ENCODE assay signal across 16 cellular contexts in genomic region chr11:82898242-82898641, GRCh38. TPM values are rescaled to one million over a fixed set of nuclear protein-coding genes. Genes with fewer than 3 reads are reported as not detected.
DNase-seq lines count a peak whose midpoint lies in the region; ATAC-seq, FAIRE-seq and TF ChIP-seq lines count a peak whose summit lies in the region.
"Had no signal": no experiment of that assay in that cellular context is flagged by ENCODE, and none has a peak within 500 bp of the region (broad histone marks: within the 10 kb centered on the region; RNA-seq: fewer than 3 reads in every experiment).

No MANE protein-coding gene starts in this region.

- no peaks in the 10 kb centered on the region for H3F3A ChIP-seq in smooth muscle cell (ENCODE audit: low read depth)

- no peaks in the 10 kb centered on the region for H3K36me3 ChIP-seq in heart left ventricle
- H3K36me3 ChIP-seq in OCI-LY7 (ENCODE audit: insufficient read depth, low read length), result no peaks in the 10 kb centered on the region; the same call in 1 of the 2 replicates
- H3K36me3 ChIP-seq in endothelial cell of umbilical vein (ENCODE audit: control insufficient read depth in 2 of 2, extremely low read depth in 1 of 2, insufficient read depth in 2 of 2, low read length in 2 of 2), result peaks cover 0 to 3% of the 10 kb centered on the region in 2 experiments
- H3K36me3 ChIP-seq in smooth muscle cell (ENCODE audit: low read depth), result no peaks in the 10 kb centered on the region

- no peak overlapping the region for H3K9ac ChIP-seq in endothelial cell of umbilical vein (replicated peaks; ENCODE audit: extremely low read depth, insufficient read depth, low read length)
- no peak overlapping the region for H3K9ac ChIP-seq in smooth muscle cell (ENCODE audit: low read depth)
- H3K9ac ChIP-seq: SK-N-SH had no signal

- H3K9me3 ChIP-seq in heart left ventricle, result no peaks in the 10 kb centered on the region
- no peaks in the 10 kb centered on the region for H3K9me3 ChIP-seq in OCI-LY7 (ENCODE audit: low read length)
- H3K9me3 ChIP-seq in endothelial cell of umbilical vein (replicated peaks; ENCODE audit: control insufficient read depth, insufficient read depth, low read length), result no peaks in the 10 kb centered on the region
- H3K9me3 ChIP-seq in smooth muscle cell (replicated peaks; ENCODE audit: low read depth), result no peaks in the 10 kb centered on the region
- H3K9me3 ChIP-seq: SK-N-SH had no signal

- 29 to 45% (median 35%) methylated on average over 1 of the region's 1 CpG for WGBS in heart left ventricle, 4 donors
- WGBS in smooth muscle cell (ENCODE audit: low lambda C conversion rate), result 93% methylated on average over 1 of the region's 1 CpG

- intact Hi-C loops in heart left ventricle (cut with DNase I), result no loop called here
- intact Hi-C loops in Right ventricle myocardium superior (cut with DNase I), result no loop called here
- intact Hi-C loops in OCI-LY7 (cut with micrococcal nuclease; ENCODE audit: unreplicated experiment), result no loop called here
- intact Hi-C loops in endothelial cell of umbilical vein (cut with micrococcal nuclease), result no loop called here

- POLR2A ChIA-PET in OCI-LY7 (lab: Charles Lee) (interaction anchor here (0.9 kb wide), 1 partner anchor 238 kb away, joined by 3 read pairs; no protein-coding TSS in a partner anchor), endothelial cell of umbilical vein (lab: Charles Lee) (no interaction called here)

- TF ChIP-seq POLR2A in heart left ventricle (IDR thresholded peaks at IDR 0.05), result no peak
- TF ChIP-seq POLR2A in endothelial cell of umbilical vein (IDR thresholded peaks at IDR 0.05; ENCODE audit: low read depth, low read length), result no peak

- FAIRE-seq in endothelial cell of umbilical vein (lab: Jason Lieb, UNC), result no peak
- FAIRE-seq in urothelium cell line (lab: Jason Lieb, UNC), result no peak
- FAIRE-seq: colon, K562 had no signal

- peaks cover 57% of the 10 kb centered on the region for H3K4me1 Mint-ChIP-seq in stimulated activated naive CD8-positive, alpha-beta T cell treated with anti-CD3 and anti-CD28 coated beads, Interleukin-15, amount 100 ng/mL, for 72 hours

- H3K4me1 ChIP-seq in heart left ventricle, result peaks cover 0 to 65% (median 25%) of the 10 kb centered on the region in 12 donors
- H3K4me1 ChIP-seq in OCI-LY7 (ENCODE audit: insufficient read depth, low read length, poor library complexity, severe bottlenecking), result peaks cover 36% of the 10 kb centered on the region
- peaks cover 32% of the 10 kb centered on the region for H3K4me1 ChIP-seq in endothelial cell of umbilical vein (ENCODE audit: control insufficient read depth, extremely low read depth, insufficient read depth, low read length)
- H3K4me1 ChIP-seq in smooth muscle cell (ENCODE audit: low read depth), result peaks cover 7% of the 10 kb centered on the region

- no peak for TF ChIP-seq CTCF in heart left ventricle (IDR thresholded peaks at IDR 0.05)
- TF ChIP-seq CTCF in OCI-LY7 (conservative IDR thresholded peaks at IDR 0.05; ENCODE audit: low read length), result no peak
- TF ChIP-seq CTCF in endothelial cell of umbilical vein (IDR thresholded peaks at IDR 0.05; ENCODE audit: extremely low read depth in 1 of 2, insufficient read depth in 1 of 2, low read depth in 1 of 2, low read length in 2 of 2), result no peak
- no peak for TF ChIP-seq CTCF in smooth muscle cell (IDR thresholded peaks at IDR 0.05; ENCODE audit: borderline replicate concordance, insufficient read depth, poor library complexity, severe bottlenecking)

- no peaks in the 10 kb centered on the region for H3K9me2 ChIP-seq in OCI-LY7 (ENCODE audit: insufficient read depth, low read length)
- H3K9me2 ChIP-seq: SK-N-SH had no signal

- H3K27me3 Mint-ChIP-seq in stimulated activated naive CD8-positive, alpha-beta T cell treated with anti-CD3 and anti-CD28 coated beads, Interleukin-15, amount 100 ng/mL, for 72 hours, result no peaks in the 10 kb centered on the region

- H3K27me3 ChIP-seq in heart left ventricle (no peaks in the 10 kb centered on the region), endothelial cell of umbilical vein (ENCODE audit: control insufficient read depth in 2 of 2, insufficient read depth in 2 of 2, low read length in 2 of 2) (no peaks in the 10 kb centered on the region), smooth muscle cell (ENCODE audit: low read depth) (no peaks in the 10 kb centered on the region)

- no TSS peak for BruUV-seq in OCI-LY7 (replicated peaks; lab: Mats Ljungman, UMichigan)
- BruUV-seq in endothelial cell of umbilical vein (replicated peaks; lab: Mats Ljungman, UMichigan), result no TSS peak

- H3K4me3 Mint-ChIP-seq in stimulated activated naive CD8-positive, alpha-beta T cell treated with anti-CD3 and anti-CD28 coated beads, Interleukin-15, amount 100 ng/mL, for 72 hours, result peak overlapping the region; percentile 31 to 47
- H3K4me3 Mint-ChIP-seq: activated T-cell treated with anti-CD3 and anti-CD28 coated beads, Interleukin-2, amount 50 U/mL, for 4 hours had no signal

- dilution Hi-C loops in endothelial cell of umbilical vein (cut with MboI; ENCODE audit: extremely low pct_ligation_motif_present, low sequenced_read_pairs), result no loop called here

- H3K9me1 ChIP-seq in endothelial cell of umbilical vein (replicated peaks; ENCODE audit: control insufficient read depth, extremely low read depth, insufficient read depth, low read length), result no peaks in the 10 kb centered on the region

- H3K4me2 ChIP-seq in OCI-LY7 (ENCODE audit: low read length) (peak overlapping the region; percentile 81), endothelial cell of umbilical vein (ENCODE audit: insufficient read depth, low read length) (peak overlapping the region; percentile 80), smooth muscle cell (no peak overlapping the region)

- peak overlapping the region in 3 of 12 donors; percentile 17 to 93 (median 86) for H3K27ac ChIP-seq in heart left ventricle
- no peak overlapping the region for H3K27ac ChIP-seq in OCI-LY7 (ENCODE audit: low read depth, low read length, poor library complexity, severe bottlenecking)
- no peak overlapping the region for H3K27ac ChIP-seq in endothelial cell of umbilical vein (ENCODE audit: insufficient read depth, low read depth, low read length)
- no peak overlapping the region for H3K27ac ChIP-seq in smooth muscle cell (ENCODE audit: low read depth)

- H3K4me3 ChIP-seq in heart left ventricle (peak overlapping the region in 8 of 12 donors; percentile 67 to 93 (median 74)), OCI-LY7 (ENCODE audit: low read depth, low read length, poor library complexity, severe bottlenecking) (no peak overlapping the region), endothelial cell of umbilical vein (replicated peaks in 1 of 3; ENCODE audit: insufficient read depth in 1 of 3, low read depth in 1 of 3, low read length in 3 of 3) (peak overlapping the region in 2 of 3 experiments; percentile 50 to 75), smooth muscle cell (no peak overlapping the region)

- no peak for DNase-seq in heart left ventricle
- DNase-seq in Right ventricle myocardium superior, result no peak
- no peak for DNase-seq in OCI-LY7 (ENCODE audit: low spot score)
- DNase-seq in endothelial cell of umbilical vein (ENCODE audit: low read depth, low spot score), result no peak
- no peak for DNase-seq in stimulated activated naive CD8-positive, alpha-beta T cell treated with anti-CD3 and anti-CD28 coated beads, Interleukin-15, amount 100 ng/mL, for 72 hours
- no peak for DNase-seq in urothelium cell line (ENCODE audit: low spot score)
- no peak for DNase-seq in smooth muscle cell (lab: John Stamatoyannopoulos, UW; ENCODE audit: unreplicated experiment)
- DNase-seq: activated T-cell treated with anti-CD3 and anti-CD28 coated beads, Interleukin-2, amount 50 U/mL, for 4 hours; amniotic stem cell; H7; NCI-H1930; SK-N-SH had no signal

- no peak overlapping the region for H3K27ac Mint-ChIP-seq in stimulated activated naive CD8-positive, alpha-beta T cell treated with anti-CD3 and anti-CD28 coated beads, Interleukin-15, amount 100 ng/mL, for 72 hours

- no peaks in the 10 kb centered on the region for H3K9me3 Mint-ChIP-seq in stimulated activated naive CD8-positive, alpha-beta T cell treated with anti-CD3 and anti-CD28 coated beads, Interleukin-15, amount 100 ng/mL, for 72 hours
- H3K9me3 Mint-ChIP-seq: activated T-cell treated with anti-CD3 and anti-CD28 coated beads, Interleukin-2, amount 50 U/mL, for 4 hours had no signal

- H3K79me2 ChIP-seq in OCI-LY7 (ENCODE audit: insufficient read depth, low read depth, low read length) (peaks cover 20% of the 10 kb centered on the region), endothelial cell of umbilical vein (ENCODE audit: control insufficient read depth, insufficient read depth, low read length) (peaks cover 50% of the 10 kb centered on the region), smooth muscle cell (ENCODE audit: low read depth) (peaks cover 42% of the 10 kb centered on the region)

- ATAC-seq in heart left ventricle (no peak), Right ventricle myocardium superior (ENCODE audit: poor library complexity) (no peak), HG03565 (IDR thresholded peaks at IDR 0.05; ENCODE audit: unreplicated experiment) (no peak)
- ATAC-seq in stimulated activated naive CD8-positive, alpha-beta T cell treated with anti-CD3 and anti-CD28 coated beads, Interleukin-15, amount 100 ng/mL, for 72 hours, result no peak
- ATAC-seq: activated CD4-positive, CD25-positive, alpha-beta regulatory T cell treated with anti-CD3 and anti-CD28 coated beads, Interleukin-2, amount 50 U/mL, for 24 hours; activated T-cell treated with anti-CD3 and anti-CD28 coated beads, Interleukin-2, amount 50 U/mL, for 4 hours; K562 had no signal

- H4K20me1 ChIP-seq in OCI-LY7 (ENCODE audit: insufficient read depth, low read length) (peaks cover 10% of the 10 kb centered on the region; the same call in 1 of the 2 replicates), endothelial cell of umbilical vein (replicated peaks; ENCODE audit: control insufficient read depth, extremely low read depth, insufficient read depth, low read length) (no peaks in the 10 kb centered on the region), smooth muscle cell (ENCODE audit: low read depth) (peaks cover 5% of the 10 kb centered on the region)

- H2AFZ ChIP-seq in OCI-LY7 (ENCODE audit: low read length) (no peak overlapping the region), endothelial cell of umbilical vein (ENCODE audit: low read depth, low read length) (no peak overlapping the region), smooth muscle cell (ENCODE audit: low read depth) (no peak overlapping the region)

- CTCF ChIA-PET in OCI-LY7 (lab: Charles Lee; ENCODE audit: unreplicated experiment) (no interaction called here), endothelial cell of umbilical vein (lab: Charles Lee) (interaction anchor here (1.0 to 9.1 kb wide), 3 partner anchors 13 to 33 kb away, joined by 3 to 191 read pairs (median 4); no protein-coding TSS in a partner anchor)

RNA-seq across cellular contexts. Expression of gene PRCP, which starts 2.0 kb away (rescaled TPM):
- total RNA-seq in heart left ventricle, result 10 to 100 TPM; 29.7 to 99.4 (median 44.0) TPM
- 10 to 100 TPM; 21.2 to 44.0 TPM for polyA plus RNA-seq in heart left ventricle
- 37.2 TPM for total RNA-seq in Right ventricle myocardium superior
- total RNA-seq in OCI-LY7 (2014; rRNA removed; shearing (Covaris generic)), result 6.5 and 11.0 TPM in 2 replicates
- 17.4 and 18.3 TPM in 2 replicates for total RNA-seq in OCI-LY7 (2022)
- total RNA-seq in endothelial cell of umbilical vein, result 149 and 170 TPM in 2 replicates
- polyA plus RNA-seq in endothelial cell of umbilical vein, result 265 and 277 TPM in 2 replicates
- polyA plus RNA-seq in endothelial cell of umbilical vein (2011; cell fraction: cytosol; rRNA removed), result 205 and 236 TPM in 2 replicates
- 104 and 123 TPM in 2 replicates for polyA plus RNA-seq in endothelial cell of umbilical vein (2011; cell fraction: nucleus; rRNA removed)
- polyA plus RNA-seq in endothelial cell of umbilical vein (2012), result 187 and 209 TPM in 2 replicates
- 189 TPM in 2 replicates for polyA minus RNA-seq in endothelial cell of umbilical vein
- polyA minus RNA-seq in endothelial cell of umbilical vein (2011; cell fraction: cytosol; rRNA and poly(A)+ RNA removed), result 20.6 TPM
- 69.7 and 81.6 TPM in 2 replicates for polyA minus RNA-seq in endothelial cell of umbilical vein (2011; cell fraction: nucleus; rRNA and poly(A)+ RNA removed)
- 78.8 and 92.9 TPM in 2 replicates for total RNA-seq in smooth muscle cell
- 73.9 and 84.0 TPM in 2 replicates for polyA plus RNA-seq in smooth muscle cell

RNA-seq across cellular contexts. Expression of gene DDIAS, which starts 3.3 kb away (rescaled TPM):
- total RNA-seq in heart left ventricle, result 1 to 10 TPM in 3 of 9 donors, under 1 TPM in 5, not detected in 1; 0.18 to 3.5 (median 0.73) TPM
- under 1 TPM; 0.08 to 0.55 TPM for polyA plus RNA-seq in heart left ventricle
- 0.89 TPM for total RNA-seq in Right ventricle myocardium superior
- total RNA-seq in OCI-LY7 (2014; rRNA removed; shearing (Covaris generic)), result 14.6 and 16.7 TPM in 2 replicates
- 23.1 and 30.9 TPM in 2 replicates for total RNA-seq in OCI-LY7 (2022)
- total RNA-seq in endothelial cell of umbilical vein, result 8.5 and 9.2 TPM in 2 replicates
- polyA plus RNA-seq in endothelial cell of umbilical vein, result 3.5 and 4.5 TPM in 2 replicates
- 6.4 and 6.8 TPM in 2 replicates for polyA plus RNA-seq in endothelial cell of umbilical vein (2011; cell fraction: cytosol; rRNA removed)
- polyA plus RNA-seq in endothelial cell of umbilical vein (2011; cell fraction: nucleus; rRNA removed), result 4.7 and 5.0 TPM in 2 replicates
- 7.7 and 11.7 TPM in 2 replicates for polyA plus RNA-seq in endothelial cell of umbilical vein (2012)
- polyA minus RNA-seq in endothelial cell of umbilical vein, result 7.2 and 8.6 TPM in 2 replicates
- polyA minus RNA-seq in endothelial cell of umbilical vein (2011; cell fraction: cytosol; rRNA and poly(A)+ RNA removed), result 15.7 TPM
- polyA minus RNA-seq in endothelial cell of umbilical vein (2011; cell fraction: nucleus; rRNA and poly(A)+ RNA removed), result 2.5 and 4.1 TPM in 2 replicates
- 4.0 and 5.9 TPM in 2 replicates for total RNA-seq in smooth muscle cell
- 3.1 TPM in 2 replicates for polyA plus RNA-seq in smooth muscle cell

Comparison
In these comparisons a context has a peak if more than half of its experiments do, and no peak if none do; other contexts are left out.
1. H3K4me3 ChIP-seq: peak in heart left ventricle (8 of 12) and endothelial cell of umbilical vein (2 of 3); none in OCI-LY7 (single experiment) and smooth muscle cell (single experiment).